ENCODE assay signal across 27 cellular contexts in the genomic region with DNA sequence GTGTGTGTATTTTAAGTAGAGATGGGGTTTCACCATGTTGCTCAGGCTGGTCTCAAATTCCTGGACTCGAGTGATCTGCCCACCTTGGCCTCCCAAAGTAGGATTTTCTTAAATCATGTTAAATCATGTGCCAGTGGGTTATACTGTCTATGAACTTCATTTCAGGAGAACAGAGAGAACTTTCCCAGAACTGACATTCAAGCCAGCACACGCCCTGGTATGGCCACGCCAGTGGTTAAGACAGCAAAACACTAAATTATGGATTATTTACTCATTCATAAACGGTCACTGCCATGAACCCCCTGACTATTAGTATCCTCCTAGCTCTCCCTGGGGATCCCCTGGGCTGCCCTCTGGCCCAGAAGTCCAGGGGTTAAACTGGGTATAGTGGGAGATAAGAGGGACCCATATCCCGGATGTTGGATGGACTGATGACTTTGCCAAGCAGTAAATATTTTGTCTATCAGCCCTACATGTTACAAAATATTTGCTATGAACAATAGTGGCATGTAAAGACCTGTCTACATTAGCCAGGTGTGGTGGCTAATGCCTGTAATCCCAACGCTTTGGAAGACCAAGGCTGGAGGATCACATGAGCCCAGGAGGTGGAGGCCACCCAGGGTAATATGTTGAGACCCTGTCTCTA.
"Had no signal": no experiment of that assay in that cellular context is flagged by ENCODE, and none has a peak within 500 bp of the region (broad histone marks: within the 10 kb centered on the region; RNA-seq: fewer than 3 reads in every experiment).

No MANE protein-coding gene starts in this region.

- H3K27ac Mint-ChIP-seq: activated CD4-positive, alpha-beta T cell treated with anti-CD3 and anti-CD28 coated beads, Interleukin-2, amount 10 ng/mL, durations not matched to agents 7 days and 5 days; activated CD8-positive, alpha-beta memory T cell treated with anti-CD3 and anti-CD28 coated beads, Interleukin-2, amount 10 ng/mL, durations not matched to agents 7 days and 5 days; activated CD8-positive, alpha-beta T cell treated with anti-CD3 and anti-CD28 coated beads for 36 hours; activated naive CD8-positive, alpha-beta T cell treated with anti-CD3 and anti-CD28 coated beads, Interleukin-2, amount 50 U/mL, for 24 hours; activated T-helper 1 cell treated with anti-CD3 and anti-CD28 coated beads, Interleukin-12 subunit alpha, Interleukin-12 subunit beta, Interleukin-2, Interleukin-4 antibody, amounts not matched to agents 30 ng/mL and 10 ng/mL and 1 ng/mL, durations not matched to agents 14 hours and 24 hours and 36 hours; effector memory CD8-positive, alpha-beta T cell; immature natural killer cell; mesothelial cell of epicardium; naive thymus-derived CD8-positive, alpha-beta T cell; neural progenitor cell had no signal

- H3K27ac ChIP-seq: hepatocyte, left lung, neural progenitor cell had no signal

- ATAC-seq: activated CD4-positive, CD25-positive, alpha-beta regulatory T cell treated with anti-CD3 and anti-CD28 coated beads, Interleukin-2, amount 50 U/mL, for 24 hours; activated CD8-positive, alpha-beta memory T cell treated with anti-CD3 and anti-CD28 coated beads, Interleukin-2, amount 10 ng/mL, durations not matched to agents 7 days and 5 days; activated CD8-positive, alpha-beta T cell treated with anti-CD3 and anti-CD28 coated beads for 36 hours; activated naive CD8-positive, alpha-beta T cell treated with anti-CD3 and anti-CD28 coated beads, Interleukin-2, amount 50 U/mL, for 24 hours; effector memory CD8-positive, alpha-beta T cell; left lung; naive thymus-derived CD8-positive, alpha-beta T cell had no signal

- H3K9me3 ChIP-seq: left lung, upper lobe of left lung had no signal

- H3K27me3 ChIP-seq: hepatocyte, left lung, neural progenitor cell, upper lobe of left lung had no signal

- H3K36me3 Mint-ChIP-seq: activated CD8-positive, alpha-beta memory T cell treated with anti-CD3 and anti-CD28 coated beads, Interleukin-2, amount 10 ng/mL, durations not matched to agents 7 days and 5 days; mesothelial cell of epicardium; naive thymus-derived CD8-positive, alpha-beta T cell; neural progenitor cell had no signal

- H3K4me3 ChIP-seq: hepatocyte, left lung, lung, neural progenitor cell, upper lobe of left lung had no signal

- H3K36me3 ChIP-seq: neural progenitor cell, upper lobe of left lung had no signal

- FAIRE-seq: endothelial cell of umbilical vein had no signal

- H3K4me1 Mint-ChIP-seq: activated naive CD8-positive, alpha-beta T cell treated with anti-CD3 and anti-CD28 coated beads, Interleukin-2, amount 50 U/mL, for 24 hours had no signal

- DNase-seq: activated CD4-positive, alpha-beta T cell treated with anti-CD3 and anti-CD28 coated beads, Interleukin-2, amount 10 ng/mL, durations not matched to agents 7 days and 5 days; activated CD8-positive, alpha-beta memory T cell treated with anti-CD3 and anti-CD28 coated beads, Interleukin-2, amount 10 ng/mL, durations not matched to agents 7 days and 5 days; activated CD8-positive, alpha-beta T cell treated with anti-CD3 and anti-CD28 coated beads for 36 hours; activated gamma-delta T cell; activated naive CD4-positive, alpha-beta T cell treated with anti-CD3 and anti-CD28 coated beads, Interleukin-2, amount 50 U/mL, for 16 hours; activated naive CD8-positive, alpha-beta T cell treated with anti-CD3 and anti-CD28 coated beads, Interleukin-2, amount 50 U/mL, for 24 hours; activated T-cell treated with anti-CD3 and anti-CD28 coated beads for 4 hours; anterior cingulate cortex; central memory CD4-positive, alpha-beta T cell; effector memory CD8-positive, alpha-beta T cell; foreskin melanocyte; immature natural killer cell; kidney glomerular epithelial cell; left lung; naive thymus-derived CD8-positive, alpha-beta T cell; retina; stimulated activated CD4-positive, alpha-beta T cell treated with anti-CD3 and anti-CD28 coated beads, Interleukin-4, amount 100 ng/mL, for 24 hours; stimulated activated naive CD4-positive, alpha-beta T cell treated with Interleukin-2 at 50 U/mL for 16 hours; upper lobe of left lung had no signal

- H3K4me3 Mint-ChIP-seq: activated CD4-positive, alpha-beta T cell treated with anti-CD3 and anti-CD28 coated beads, Interleukin-2, amount 10 ng/mL, durations not matched to agents 7 days and 5 days; activated CD8-positive, alpha-beta memory T cell treated with anti-CD3 and anti-CD28 coated beads, Interleukin-2, amount 10 ng/mL, durations not matched to agents 7 days and 5 days; activated CD8-positive, alpha-beta T cell treated with anti-CD3 and anti-CD28 coated beads for 36 hours; activated naive CD8-positive, alpha-beta T cell treated with anti-CD3 and anti-CD28 coated beads, Interleukin-2, amount 50 U/mL, for 24 hours; activated T-helper 1 cell treated with anti-CD3 and anti-CD28 coated beads, Interleukin-12 subunit alpha, Interleukin-12 subunit beta, Interleukin-2, Interleukin-4 antibody, amounts not matched to agents 30 ng/mL and 10 ng/mL and 1 ng/mL, durations not matched to agents 14 hours and 24 hours and 36 hours; brain; effector memory CD8-positive, alpha-beta T cell; immature natural killer cell; mesothelial cell of epicardium; naive thymus-derived CD8-positive, alpha-beta T cell; neural progenitor cell had no signal

- H3K4me1 ChIP-seq: neural progenitor cell had no signal

- H3K27me3 Mint-ChIP-seq: activated CD4-positive, alpha-beta T cell treated with anti-CD3 and anti-CD28 coated beads, Interleukin-2, amount 10 ng/mL, durations not matched to agents 7 days and 5 days; activated CD8-positive, alpha-beta memory T cell treated with anti-CD3 and anti-CD28 coated beads, Interleukin-2, amount 10 ng/mL, durations not matched to agents 7 days and 5 days; activated CD8-positive, alpha-beta T cell treated with anti-CD3 and anti-CD28 coated beads for 36 hours; activated naive CD8-positive, alpha-beta T cell treated with anti-CD3 and anti-CD28 coated beads, Interleukin-2, amount 50 U/mL, for 24 hours; brain; effector memory CD8-positive, alpha-beta T cell; naive thymus-derived CD8-positive, alpha-beta T cell had no signal

- H3K9me3 Mint-ChIP-seq: activated CD4-positive, alpha-beta T cell treated with anti-CD3 and anti-CD28 coated beads, Interleukin-2, amount 10 ng/mL, durations not matched to agents 7 days and 5 days; activated CD8-positive, alpha-beta T cell treated with anti-CD3 and anti-CD28 coated beads for 36 hours; activated naive CD8-positive, alpha-beta T cell treated with anti-CD3 and anti-CD28 coated beads, Interleukin-2, amount 50 U/mL, for 24 hours; activated T-helper 1 cell treated with anti-CD3 and anti-CD28 coated beads, Interleukin-12 subunit alpha, Interleukin-12 subunit beta, Interleukin-2, Interleukin-4 antibody, amounts not matched to agents 30 ng/mL and 10 ng/mL and 1 ng/mL, durations not matched to agents 14 hours and 24 hours and 36 hours; brain; effector memory CD8-positive, alpha-beta T cell; immature natural killer cell; mesothelial cell of epicardium; naive thymus-derived CD8-positive, alpha-beta T cell; neural progenitor cell had no signal
